ENCODE assay signal across 8 cellular contexts in genomic region chr2:100416939-100417744, GRCh38. TPM values are rescaled to one million over a fixed set of nuclear protein-coding genes. Genes with fewer than 3 reads are reported as not detected.
DNase-seq lines count a peak whose midpoint lies in the region; TF ChIP-seq lines count a peak whose summit lies in the region.

Gene CHST10, minus strand, starts transcription at chr2:100417668. Its CDS starts 10,993 bp downstream, at chr2:100406675.

- H3K4me2 ChIP-seq in mammary epithelial cell (ENCODE audit: insufficient read depth, low read depth, low read length): peak within 1 kb of the TSS; percentile 99

- H3K27me3 Mint-ChIP-seq in immature natural killer cell (ENCODE audit: low read depth in 3 of 3) (no peaks in the 10 kb centered on the region), Caco-2 (ENCODE audit: insufficient read depth, unreplicated experiment) (peaks cover 6% of the 10 kb centered on the region)

- intact Hi-C loops in mammary epithelial cell (cut with micrococcal nuclease) (loop anchor here (2.0 kb wide), 1 partner anchor 154 kb away; no protein-coding TSS in a partner anchor), Caco-2 (cut with micrococcal nuclease; ENCODE audit: unreplicated experiment) (no loop called here)

- peaks cover 6% of the 10 kb centered on the region for H3K79me2 ChIP-seq in mammary epithelial cell (ENCODE audit: insufficient read depth, low read length)

- peak within 1 kb of the TSS; percentile 98 for H2AFZ ChIP-seq in mammary epithelial cell (ENCODE audit: low read depth, low read length)

- no peaks in the 10 kb centered on the region for H3K27me3 ChIP-seq in mammary epithelial cell (ENCODE audit: insufficient read depth, low read length)
- no peaks in the 10 kb centered on the region for H3K27me3 ChIP-seq in Caco-2 (replicated peaks; ENCODE audit: control insufficient read depth, insufficient read depth, low read length)

- H3K27ac ChIP-seq in HEK293 (ENCODE audit: extremely low read depth, low read depth, low read length): peak within 1 kb of the TSS; percentile 76
- H3K27ac ChIP-seq in VCaP: peak within 1 kb of the TSS; percentile 92
- peak within 1 kb of the TSS; percentile 24 for H3K27ac ChIP-seq in mammary epithelial cell (ENCODE audit: insufficient read depth, low read depth, low read length)

- H3K9me3 ChIP-seq in HEK293 (ENCODE audit: control insufficient read depth, insufficient read depth, low read depth, low read length): no peaks in the 10 kb centered on the region
- H3K9me3 ChIP-seq in mammary epithelial cell (replicated peaks; ENCODE audit: insufficient read depth, low read length): no peaks in the 10 kb centered on the region
- H3K9me3 ChIP-seq in Caco-2: no peaks in the 10 kb centered on the region

- H3K9ac ChIP-seq in mammary epithelial cell (ENCODE audit: insufficient read depth, low read length): peak within 1 kb of the TSS; percentile 48

- H3K27ac Mint-ChIP-seq in immature natural killer cell (peak within 1 kb of the TSS; percentile 1 to 81 (median 70)), Caco-2 (ENCODE audit: unreplicated experiment) (no peak within 1 kb of the TSS)

- H3K36me3 Mint-ChIP-seq in immature natural killer cell (no peaks in the 10 kb centered on the region), Caco-2 (ENCODE audit: insufficient read depth, unreplicated experiment) (no peaks in the 10 kb centered on the region)

- in situ Hi-C loops in mammary epithelial cell (cut with MboI; ENCODE audit: low sequenced_read_pairs in 2 of 2): no loop called here

- 2% methylated on average over 8 of the region's 92 CpGs for WGBS in mammary epithelial cell (ENCODE audit: low coverage, missing lambda C conversion rate)

- POLR2A ChIA-PET in HEK293 (lab: Yijun Ruan, JAX): no interaction called here
- POLR2A ChIA-PET in Caco-2 (lab: Charles Lee): no interaction called here

- H3K4me1 Mint-ChIP-seq in immature natural killer cell: peaks cover 17 to 31% of the 10 kb centered on the region in 2 donors
- H3K4me1 Mint-ChIP-seq in Caco-2 (ENCODE audit: low read depth, unreplicated experiment): no peaks in the 10 kb centered on the region

- dilution Hi-C loops in mammary epithelial cell (cut with HindIII; ENCODE audit: low sequenced_read_pairs): no loop called here

- peak; percentile 72 for DNase-seq in GM12865 (ENCODE audit: low read depth)
- peak; percentile 72 for DNase-seq in NAMALWA (ENCODE audit: low spot score)
- peak; percentile 21 for DNase-seq in mammary epithelial cell
- peak; percentile 59 to 66 (median 64) for DNase-seq in immature natural killer cell
- DNase-seq in stimulated activated CD4-positive, alpha-beta T cell treated with anti-CD3 and anti-CD28 coated beads, Interleukin-12 subunit alpha, Interleukin-12 subunit beta, amount 100 ng/mL, for 24 hours (ENCODE audit: low read depth in 2 of 2): peak; percentile 34 to 47
- no peak for DNase-seq in Caco-2

- peaks cover 0 to 19% of the 10 kb centered on the region in 2 experiments; a peak in 1 of 3 replicates for H3K36me3 ChIP-seq in HEK293 (ENCODE audit: control insufficient read depth in 2 of 2, insufficient read depth in 1 of 2, low read length in 2 of 2)
- H3K36me3 ChIP-seq in mammary epithelial cell (ENCODE audit: insufficient read depth, low read length): no peaks in the 10 kb centered on the region
- H3K36me3 ChIP-seq in Caco-2 (ENCODE audit: control insufficient read depth, insufficient read depth, low read length): no peaks in the 10 kb centered on the region

- H3K4me3 ChIP-seq in GM12865 (ENCODE audit: low read depth, low read length): peak within 1 kb of the TSS; percentile 86
- peak within 1 kb of the TSS; percentile 55 for H3K4me3 ChIP-seq in HEK293 (ENCODE audit: low read depth, low read length)
- H3K4me3 ChIP-seq in mammary epithelial cell (replicated peaks in 1 of 3; ENCODE audit: insufficient read depth in 1 of 3, low read depth in 2 of 3, low read length in 3 of 3): peak within 1 kb of the TSS; percentile 65 to 75 (median 66)
- H3K4me3 ChIP-seq in Caco-2 (ENCODE audit: low read depth, low read length): no peak within 1 kb of the TSS

- no peaks in the 10 kb centered on the region for H3K9me3 Mint-ChIP-seq in immature natural killer cell
- no peaks in the 10 kb centered on the region for H3K9me3 Mint-ChIP-seq in Caco-2 (ENCODE audit: unreplicated experiment)

- H3K4me3 Mint-ChIP-seq in immature natural killer cell (peak within 1 kb of the TSS; percentile 90 to 95 (median 93)), Caco-2 (ENCODE audit: unreplicated experiment) (no peak within 1 kb of the TSS)

- CTCF ChIA-PET in HEK293 (lab: Yijun Ruan, JAX) (interaction anchor here (0.5 to 2.6 kb wide), 5 partner anchors 8 to 863 kb away, joined by 3 to 8 read pairs (median 3); no protein-coding TSS in a partner anchor), mammary epithelial cell (lab: Charles Lee; ENCODE audit: low non-redundant PET) (no interaction called here), Caco-2 (lab: Charles Lee) (no interaction called here)

- H3K4me1 ChIP-seq in HEK293 (ENCODE audit: control insufficient read depth, insufficient read depth, low read length): no peaks in the 10 kb centered on the region
- peaks cover 9% of the 10 kb centered on the region for H3K4me1 ChIP-seq in mammary epithelial cell (ENCODE audit: insufficient read depth, low read length)
- no peaks in the 10 kb centered on the region for H3K4me1 ChIP-seq in Caco-2

- H4K20me1 ChIP-seq in mammary epithelial cell (ENCODE audit: insufficient read depth, low read length): no peaks in the 10 kb centered on the region

- TF ChIP-seq CTCF in GM12865 (IDR thresholded peaks at IDR 0.05; ENCODE audit: insufficient read depth, low read depth, low read length, missing control alignments) (no peak), HEK293 (tag by site-specific recombination; IDR thresholded peaks at IDR 0.05) (peak; percentile 39; the same call in 1 of the 2 replicates), VCaP (conservative IDR thresholded peaks at IDR 0.05) (no peak), mammary epithelial cell (conservative IDR thresholded peaks at IDR 0.05 in 1 of 2, IDR thresholded peaks at IDR 0.05 in 1 of 2; ENCODE audit: extremely low read depth in 1 of 2, insufficient read depth in 1 of 2, low read depth in 1 of 2, low read length in 2 of 2) (no peak), Caco-2 (IDR thresholded peaks at IDR 0.05; ENCODE audit: insufficient read depth in 1 of 2, low read depth in 1 of 2, low read length in 1 of 2, severe bottlenecking in 1 of 2, unreplicated experiment in 1 of 2) (no peak)

- no TSS peak for BruUV-seq in mammary epithelial cell (replicated peaks; lab: Mats Ljungman, UMichigan)
- no TSS peak for BruUV-seq in Caco-2 (replicated peaks; lab: Mats Ljungman, UMichigan)

TF ChIP-seq in HEK293, 187 proteins besides CTCF, POLR2A, EP300 and RAD21 (continues in another document):
- TF ChIP-seq ZNF146 (tag by site-specific recombination; IDR thresholded peaks at IDR 0.05): no peak
- TF ChIP-seq ZNF239 (tag by site-specific recombination; IDR thresholded peaks at IDR 0.05): no peak
- TF ChIP-seq ZBTB20 (tag by site-specific recombination; IDR thresholded peaks at IDR 0.05): peak; percentile 98
- peak; percentile 77 for TF ChIP-seq ZNF335 (tag by site-specific recombination; conservative IDR thresholded peaks at IDR 0.05)
- no peak for TF ChIP-seq ZNF324 (tag by site-specific recombination; IDR thresholded peaks at IDR 0.05)
- TF ChIP-seq GLIS2 (tag by site-specific recombination; IDR thresholded peaks at IDR 0.05): 0 out of 2 replicates have a peak, but pooled peaks have one; percentile 15
- TF ChIP-seq ZNF16 (tag by site-specific recombination; IDR thresholded peaks at IDR 0.05; ENCODE audit: low read depth): no peak
- TF ChIP-seq ZNF394 (tag by site-specific recombination; IDR thresholded peaks at IDR 0.05; ENCODE audit: borderline replicate concordance): peak; percentile 76
- 0 out of 2 replicates have a peak, but pooled peaks have one; percentile 51 for TF ChIP-seq HOXC10 (CRISPR knock-in tag; IDR thresholded peaks at IDR 0.05)
- no peak for TF ChIP-seq ZNF692 (tag by site-specific recombination; IDR thresholded peaks at IDR 0.05)
- 0 out of 2 replicates have a peak, but pooled peaks have one; percentile 15 for TF ChIP-seq ZNF513 (tag by site-specific recombination; IDR thresholded peaks at IDR 0.05)
- peak; percentile 90 for TF ChIP-seq ZNF341 (tag by site-specific recombination; IDR thresholded peaks at IDR 0.05; ENCODE audit: low read depth)

RNA-seq across cellular contexts. Expression of gene CHST10, which starts in this region (rescaled TPM):
- total RNA-seq in mammary epithelial cell (1 to 10 TPM; 6.7 to 9.3 TPM), Caco-2 (2022) (not detected in 2 replicates)
- polyA plus RNA-seq in mammary epithelial cell (6.9 TPM), immature natural killer cell (10 to 100 TPM in 1 of 3 donors, 1 to 10 TPM in 2; 5.0 to 10.3 (median 7.1) TPM)
- 0.41 TPM for polyA minus RNA-seq in mammary epithelial cell

Comparison
In these comparisons a context has a peak if more than half of its experiments do, and no peak if none do; other contexts are left out.
1. DNase-seq: peak in GM12865 (single experiment), NAMALWA (single experiment), mammary epithelial cell (single experiment), immature natural killer cell (3 of 3) and stimulated activated CD4-positive, alpha-beta T cell treated with anti-CD3 and anti-CD28 coated beads, Interleukin-12 subunit alpha, Interleukin-12 subunit beta, amount 100 ng/mL, for 24 hours (2 of 2); none in Caco-2 (0 of 2).
2. H3K27ac ChIP-seq: peak in every context shown above with its lines; median percentile 92 in VCaP; 76 in HEK293; 24 in mammary epithelial cell.